ENCODE assay signal across 1 cellular context in the genomic region with DNA sequence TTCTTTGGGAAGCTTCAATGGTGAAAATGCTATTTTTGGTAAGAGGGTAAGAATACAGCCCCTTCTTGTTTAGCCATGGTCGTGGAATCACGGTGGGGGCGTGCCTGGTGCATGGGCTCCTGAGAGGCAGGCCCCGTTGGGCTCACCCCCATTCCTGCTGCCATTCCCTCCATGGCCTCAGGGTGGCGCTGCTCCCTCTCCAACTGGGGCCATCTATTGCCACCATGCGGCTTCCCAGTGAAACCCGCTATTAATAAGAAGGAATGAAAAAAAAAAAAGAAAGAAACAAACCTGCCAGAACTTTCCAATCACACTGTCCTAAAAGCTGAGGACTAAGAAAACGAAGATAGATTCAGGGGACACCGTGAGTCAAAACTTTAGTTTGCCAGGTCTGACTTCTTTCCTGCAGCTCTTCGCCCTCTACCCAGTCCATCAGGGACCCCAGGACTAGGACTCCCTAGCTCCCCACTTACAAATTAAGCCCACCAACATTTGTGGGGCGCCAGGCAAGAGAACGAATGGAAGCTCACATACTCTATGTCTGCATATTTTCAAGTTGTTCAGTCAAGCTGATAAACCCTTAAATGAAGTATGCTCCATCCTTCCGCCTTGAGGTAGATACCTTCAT.
TF ChIP-seq lines count a peak whose summit lies in the region.

No MANE protein-coding gene starts in this region.

TF ChIP-seq in HepG2, 621 proteins besides CTCF, POLR2A, EP300 and RAD21 (continued from another document and continues in another):
- TF ChIP-seq, protein P1, sequence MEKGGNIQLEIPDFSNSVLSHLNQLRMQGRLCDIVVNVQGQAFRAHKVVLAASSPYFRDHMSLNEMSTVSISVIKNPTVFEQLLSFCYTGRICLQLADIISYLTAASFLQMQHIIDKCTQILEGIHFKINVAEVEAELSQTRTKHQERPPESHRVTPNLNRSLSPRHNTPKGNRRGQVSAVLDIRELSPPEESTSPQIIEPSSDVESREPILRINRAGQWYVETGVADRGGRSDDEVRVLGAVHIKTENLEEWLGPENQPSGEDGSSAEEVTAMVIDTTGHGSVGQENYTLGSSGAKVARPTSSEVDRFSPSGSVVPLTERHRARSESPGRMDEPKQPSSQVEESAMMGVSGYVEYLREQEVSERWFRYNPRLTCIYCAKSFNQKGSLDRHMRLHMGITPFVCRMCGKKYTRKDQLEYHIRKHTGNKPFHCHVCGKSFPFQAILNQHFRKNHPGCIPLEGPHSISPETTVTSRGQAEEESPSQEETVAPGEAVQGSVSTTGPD (CRISPR knock-in tag; IDR thresholded peaks at IDR 0.05) = no peak
- TF ChIP-seq ZSCAN9 (CRISPR knock-in tag; IDR thresholded peaks at IDR 0.05; ENCODE audit: borderline replicate concordance) (peak; percentile 68; the same call in 1 of the 2 replicates), ZFP36 (IDR thresholded peaks at IDR 0.05; ENCODE audit: borderline replicate concordance, low read depth, low read length, partially characterized antibody) (peak; percentile 16), TEAD3 (CRISPR knock-in tag; optimal IDR thresholded peaks at IDR 0.05; ENCODE audit: borderline replicate concordance) (peak; percentile 90), ZNF564 (CRISPR knock-in tag; IDR thresholded peaks at IDR 0.05) (0 out of 2 replicates have a peak, but pooled peaks have one; percentile 27), KLF16 (CRISPR knock-in tag; IDR thresholded peaks at IDR 0.05) (peak in 1 of 2 experiments; percentile 47; a peak in 1 of 4 replicates), BORCS8-MEF2B (CRISPR knock-in tag; IDR thresholded peaks at IDR 0.05) (no peak), MIER3 (CRISPR knock-in tag; IDR thresholded peaks at IDR 0.05; ENCODE audit: borderline replicate concordance) (no peak), ARID3A (IDR thresholded peaks at IDR 0.05; ENCODE audit: low read depth, low read length) (peak; percentile 67), ZBTB33 (CRISPR knock-in tag; IDR thresholded peaks at IDR 0.05) (peak; percentile 68; the same call in 1 of the 2 replicates), ERF (CRISPR knock-in tag; IDR thresholded peaks at IDR 0.05) (no peak), REXO4 (CRISPR knock-in tag; IDR thresholded peaks at IDR 0.05; ENCODE audit: borderline replicate concordance) (no peak), YY1 (IDR thresholded peaks at IDR 0.05; ENCODE audit: insufficient read depth, insufficient replicate concordance, low read depth, low read length) (peak; percentile 44), LCORL (IDR thresholded peaks at IDR 0.05) (no peak), LCORL (CRISPR knock-in tag; IDR thresholded peaks at IDR 0.05) (0 out of 2 replicates have a peak, but pooled peaks have one; percentile 13), ZNF772 (CRISPR knock-in tag; IDR thresholded peaks at IDR 0.05) (peak; percentile 54; the same call in 1 of the 2 replicates), ELF1 (CRISPR knock-in tag; IDR thresholded peaks at IDR 0.05) (peak; percentile 34; the same call in 1 of the 2 replicates), ZNF350 (CRISPR knock-in tag; IDR thresholded peaks at IDR 0.05; ENCODE audit: borderline replicate concordance, low read depth) (no peak), ATF2 (CRISPR knock-in tag; IDR thresholded peaks at IDR 0.05) (0 out of 2 replicates have a peak, but pooled peaks have one; percentile 24), STAG1 (CRISPR knock-in tag; IDR thresholded peaks at IDR 0.05) (peak; percentile 97), CCAR2 (optimal IDR thresholded peaks at IDR 0.05; ENCODE audit: low read depth, low read length) (peak; percentile 37), POGZ (CRISPR knock-in tag; IDR thresholded peaks at IDR 0.05) (0 out of 2 replicates have a peak, but pooled peaks have one; percentile 22), CEBPB (IDR thresholded peaks at IDR 0.05; ENCODE audit: borderline replicate concordance, low read depth, low read length) (no peak), ZFAT (CRISPR knock-in tag; conservative IDR thresholded peaks at IDR 0.05) (no peak), ZNF619 (CRISPR knock-in tag; IDR thresholded peaks at IDR 0.05) (no peak), KDM5B (CRISPR knock-in tag; IDR thresholded peaks at IDR 0.05; ENCODE audit: borderline replicate concordance) (0 out of 2 replicates have a peak, but pooled peaks have one; percentile 28)
- TF ChIP-seq, protein P2, sequence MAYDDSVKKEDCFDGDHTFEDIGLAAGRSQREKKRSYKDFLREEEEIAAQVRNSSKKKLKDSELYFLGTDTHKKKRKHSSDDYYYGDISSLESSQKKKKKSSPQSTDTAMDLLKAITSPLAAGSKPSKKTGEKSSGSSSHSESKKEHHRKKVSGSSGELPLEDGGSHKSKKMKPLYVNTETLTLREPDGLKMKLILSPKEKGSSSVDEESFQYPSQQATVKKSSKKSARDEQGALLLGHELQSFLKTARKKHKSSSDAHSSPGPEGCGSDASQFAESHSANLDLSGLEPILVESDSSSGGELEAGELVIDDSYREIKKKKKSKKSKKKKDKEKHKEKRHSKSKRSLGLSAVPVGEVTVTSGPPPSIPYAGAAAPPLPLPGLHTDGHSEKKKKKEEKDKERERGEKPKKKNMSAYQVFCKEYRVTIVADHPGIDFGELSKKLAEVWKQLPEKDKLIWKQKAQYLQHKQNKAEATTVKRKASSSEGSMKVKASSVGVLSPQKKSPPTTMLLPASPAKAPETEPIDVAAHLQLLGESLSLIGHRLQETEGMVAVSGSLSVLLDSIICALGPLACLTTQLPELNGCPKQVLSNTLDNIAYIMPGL (CRISPR knock-in tag; IDR thresholded peaks at IDR 0.05; ENCODE audit: borderline replicate concordance in 1 of 2, low read depth in 1 of 2) = 0 out of 4 replicates have a peak, but pooled peaks have one; percentile 20 to 38
- TF ChIP-seq, protein P3, sequence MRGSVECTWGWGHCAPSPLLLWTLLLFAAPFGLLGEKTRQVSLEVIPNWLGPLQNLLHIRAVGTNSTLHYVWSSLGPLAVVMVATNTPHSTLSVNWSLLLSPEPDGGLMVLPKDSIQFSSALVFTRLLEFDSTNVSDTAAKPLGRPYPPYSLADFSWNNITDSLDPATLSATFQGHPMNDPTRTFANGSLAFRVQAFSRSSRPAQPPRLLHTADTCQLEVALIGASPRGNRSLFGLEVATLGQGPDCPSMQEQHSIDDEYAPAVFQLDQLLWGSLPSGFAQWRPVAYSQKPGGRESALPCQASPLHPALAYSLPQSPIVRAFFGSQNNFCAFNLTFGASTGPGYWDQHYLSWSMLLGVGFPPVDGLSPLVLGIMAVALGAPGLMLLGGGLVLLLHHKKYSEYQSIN (CRISPR knock-in tag; IDR thresholded peaks at IDR 0.05; ENCODE audit: borderline replicate concordance) = no peak
- TF ChIP-seq, protein P4, sequence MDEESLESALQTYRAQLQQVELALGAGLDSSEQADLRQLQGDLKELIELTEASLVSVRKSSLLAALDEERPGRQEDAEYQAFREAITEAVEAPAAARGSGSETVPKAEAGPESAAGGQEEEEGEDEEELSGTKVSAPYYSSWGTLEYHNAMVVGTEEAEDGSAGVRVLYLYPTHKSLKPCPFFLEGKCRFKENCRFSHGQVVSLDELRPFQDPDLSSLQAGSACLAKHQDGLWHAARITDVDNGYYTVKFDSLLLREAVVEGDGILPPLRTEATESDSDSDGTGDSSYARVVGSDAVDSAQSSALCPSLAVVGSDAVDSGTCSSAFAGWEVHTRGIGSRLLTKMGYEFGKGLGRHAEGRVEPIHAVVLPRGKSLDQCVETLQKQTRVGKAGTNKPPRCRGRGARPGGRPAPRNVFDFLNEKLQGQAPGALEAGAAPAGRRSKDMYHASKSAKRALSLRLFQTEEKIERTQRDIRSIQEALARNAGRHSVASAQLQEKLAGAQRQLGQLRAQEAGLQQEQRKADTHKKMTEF (CRISPR knock-in tag; IDR thresholded peaks at IDR 0.05) = 0 out of 2 replicates have a peak, but pooled peaks have one; percentile 28
- TF ChIP-seq, protein P5, sequence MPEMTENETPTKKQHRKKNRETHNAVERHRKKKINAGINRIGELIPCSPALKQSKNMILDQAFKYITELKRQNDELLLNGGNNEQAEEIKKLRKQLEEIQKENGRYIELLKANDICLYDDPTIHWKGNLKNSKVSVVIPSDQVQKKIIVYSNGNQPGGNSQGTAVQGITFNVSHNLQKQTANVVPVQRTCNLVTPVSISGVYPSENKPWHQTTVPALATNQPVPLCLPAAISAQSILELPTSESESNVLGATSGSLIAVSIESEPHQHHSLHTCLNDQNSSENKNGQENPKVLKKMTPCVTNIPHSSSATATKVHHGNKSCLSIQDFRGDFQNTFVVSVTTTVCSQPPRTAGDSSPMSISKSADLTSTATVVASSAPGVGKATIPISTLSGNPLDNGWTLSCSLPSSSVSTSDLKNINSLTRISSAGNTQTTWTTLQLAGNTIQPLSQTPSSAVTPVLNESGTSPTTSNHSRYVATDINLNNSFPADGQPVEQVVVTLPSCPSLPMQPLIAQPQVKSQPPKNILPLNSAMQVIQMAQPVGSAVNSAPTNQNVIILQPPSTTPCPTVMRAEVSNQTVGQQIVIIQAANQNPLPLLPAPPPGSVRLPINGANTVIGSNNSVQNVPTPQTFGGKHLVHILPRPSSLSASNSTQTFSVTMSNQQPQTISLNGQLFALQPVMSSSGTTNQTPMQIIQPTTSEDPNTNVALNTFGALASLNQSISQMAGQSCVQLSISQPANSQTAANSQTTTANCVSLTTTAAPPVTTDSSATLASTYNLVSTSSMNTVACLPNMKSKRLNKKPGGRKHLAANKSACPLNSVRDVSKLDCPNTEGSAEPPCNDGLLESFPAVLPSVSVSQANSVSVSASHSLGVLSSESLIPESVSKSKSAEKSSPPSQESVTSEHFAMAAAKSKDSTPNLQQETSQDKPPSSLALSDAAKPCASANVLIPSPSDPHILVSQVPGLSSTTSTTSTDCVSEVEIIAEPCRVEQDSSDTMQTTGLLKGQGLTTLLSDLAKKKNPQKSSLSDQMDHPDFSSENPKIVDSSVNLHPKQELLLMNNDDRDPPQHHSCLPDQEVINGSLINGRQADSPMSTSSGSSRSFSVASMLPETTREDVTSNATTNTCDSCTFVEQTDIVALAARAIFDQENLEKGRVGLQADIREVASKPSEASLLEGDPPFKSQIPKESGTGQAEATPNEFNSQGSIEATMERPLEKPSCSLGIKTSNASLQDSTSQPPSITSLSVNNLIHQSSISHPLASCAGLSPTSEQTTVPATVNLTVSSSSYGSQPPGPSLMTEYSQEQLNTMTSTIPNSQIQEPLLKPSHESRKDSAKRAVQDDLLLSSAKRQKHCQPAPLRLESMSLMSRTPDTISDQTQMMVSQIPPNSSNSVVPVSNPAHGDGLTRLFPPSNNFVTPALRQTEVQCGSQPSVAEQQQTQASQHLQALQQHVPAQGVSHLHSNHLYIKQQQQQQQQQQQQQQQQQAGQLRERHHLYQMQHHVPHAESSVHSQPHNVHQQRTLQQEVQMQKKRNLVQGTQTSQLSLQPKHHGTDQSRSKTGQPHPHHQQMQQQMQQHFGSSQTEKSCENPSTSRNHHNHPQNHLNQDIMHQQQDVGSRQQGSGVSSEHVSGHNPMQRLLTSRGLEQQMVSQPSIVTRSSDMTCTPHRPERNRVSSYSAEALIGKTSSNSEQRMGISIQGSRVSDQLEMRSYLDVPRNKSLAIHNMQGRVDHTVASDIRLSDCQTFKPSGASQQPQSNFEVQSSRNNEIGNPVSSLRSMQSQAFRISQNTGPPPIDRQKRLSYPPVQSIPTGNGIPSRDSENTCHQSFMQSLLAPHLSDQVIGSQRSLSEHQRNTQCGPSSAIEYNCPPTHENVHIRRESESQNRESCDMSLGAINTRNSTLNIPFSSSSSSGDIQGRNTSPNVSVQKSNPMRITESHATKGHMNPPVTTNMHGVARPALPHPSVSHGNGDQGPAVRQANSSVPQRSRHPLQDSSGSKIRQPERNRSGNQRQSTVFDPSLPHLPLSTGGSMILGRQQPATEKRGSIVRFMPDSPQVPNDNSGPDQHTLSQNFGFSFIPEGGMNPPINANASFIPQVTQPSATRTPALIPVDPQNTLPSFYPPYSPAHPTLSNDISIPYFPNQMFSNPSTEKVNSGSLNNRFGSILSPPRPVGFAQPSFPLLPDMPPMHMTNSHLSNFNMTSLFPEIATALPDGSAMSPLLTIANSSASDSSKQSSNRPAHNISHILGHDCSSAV (CRISPR knock-in tag; IDR thresholded peaks at IDR 0.05; ENCODE audit: borderline replicate concordance) = no peak
- TF ChIP-seq, protein P6, sequence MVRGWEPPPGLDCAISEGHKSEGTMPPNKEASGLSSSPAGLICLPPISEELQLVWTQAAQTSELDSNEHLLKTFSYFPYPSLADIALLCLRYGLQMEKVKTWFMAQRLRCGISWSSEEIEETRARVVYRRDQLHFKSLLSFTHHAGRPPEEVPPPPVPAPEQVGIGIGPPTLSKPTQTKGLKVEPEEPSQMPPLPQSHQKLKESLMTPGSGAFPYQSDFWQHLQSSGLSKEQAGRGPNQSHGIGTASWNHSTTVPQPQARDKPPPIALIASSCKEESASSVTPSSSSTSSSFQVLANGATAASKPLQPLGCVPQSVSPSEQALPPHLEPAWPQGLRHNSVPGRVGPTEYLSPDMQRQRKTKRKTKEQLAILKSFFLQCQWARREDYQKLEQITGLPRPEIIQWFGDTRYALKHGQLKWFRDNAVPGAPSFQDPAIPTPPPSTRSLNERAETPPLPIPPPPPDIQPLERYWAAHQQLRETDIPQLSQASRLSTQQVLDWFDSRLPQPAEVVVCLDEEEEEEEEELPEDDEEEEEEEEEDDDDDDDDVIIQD (CRISPR knock-in tag; IDR thresholded peaks at IDR 0.05; ENCODE audit: low read depth) = no peak
